Comparison of ENCODE assay signal across 9 cellular contexts in genomic region chr1:28640766-28641165, GRCh38. TPM values are rescaled to one million over a fixed set of nuclear protein-coding genes. Genes with fewer than 3 reads are reported as not detected.
A peak's percentile ranks its signal among the peaks of the same experiment; 100 is the strongest.
DNase-seq lines count a peak whose midpoint lies in the region; ATAC-seq, FAIRE-seq and TF ChIP-seq lines count a peak whose summit lies in the region.
"Had no signal": no experiment of that assay in that cellular context is flagged by ENCODE, and none has a peak within 500 bp of the region (broad histone marks: within the 10 kb centered on the region; RNA-seq: fewer than 3 reads in every experiment).

No MANE protein-coding gene starts in this region.

- 100% methylated on average over 1 of the region's 1 CpG for WGBS in hepatocyte (ENCODE audit: low lambda C conversion rate, missing lambda C conversion rate)
- WGBS in ovary, 3 donors = 91 to 98% (median 97%) methylated on average over 1 of the region's 1 CpG

- in situ Hi-C loops in KBM-7 (cut with MboI; ENCODE audit: low pct_unique_long_range_greater_than_20kb, low sequenced_read_pairs) = loop anchor here (25.0 kb wide), 1 partner anchor 222 kb away; no protein-coding TSS in a partner anchor

- no peak for ATAC-seq in HG03135 (IDR thresholded peaks at IDR 0.05; ENCODE audit: unreplicated experiment)

- intact Hi-C loops in kidney (cut with DNase I) (no loop called here), ovary (cut with DNase I) (loop anchor here in 2 of 4 donors (5.0 kb wide), 1 partner anchor 97 kb away; the partner anchor contains the start of gene YTHDF2 (in 2 of the 2))

- FAIRE-seq in D721Med (lab: Jason Lieb, UNC) (no peak), kidney (lab: Jason Lieb, UNC) (no peak)

- H3K4me2 ChIP-seq in hepatocyte = peak overlapping the region; percentile 89

- H3K27ac ChIP-seq in hepatocyte (no peak overlapping the region), kidney (ENCODE audit: low read depth in 2 of 2, low read length in 2 of 2) (no peak overlapping the region), ovary (no peak overlapping the region)

- DNase-seq in D721Med (ENCODE audit: insufficient read length, low spot score) (no peak), KBM-7 (peak; percentile 71), hepatocyte (ENCODE audit: low spot score) (peak; percentile 17), kidney (no peak), ovary (no peak), medulla oblongata (ENCODE audit: extremely low spot score) (no peak)
- DNase-seq in activated CD4-positive, alpha-beta T cell treated with anti-CD3 and anti-CD28 coated beads, Interleukin-2, amount 50 U/mL, for 1 hour = peak; percentile 26

- H3K79me2 ChIP-seq in hepatocyte = peaks cover 34% of the 10 kb centered on the region

- H4K20me1 ChIP-seq in hepatocyte (ENCODE audit: insufficient read depth, poor library complexity, severe bottlenecking) = no peaks in the 10 kb centered on the region

- H3K4me3 ChIP-seq in hepatocyte (no peak overlapping the region), kidney (ENCODE audit: low read length in 2 of 2) (no peak overlapping the region), ovary (no peak overlapping the region)

- TF ChIP-seq CTCF in D721Med (IDR thresholded peaks at IDR 0.05; ENCODE audit: insufficient read depth, missing control alignments) (peak; percentile 8), hepatocyte (IDR thresholded peaks at IDR 0.05; ENCODE audit: poor library complexity) (peak; percentile 21), kidney (IDR thresholded peaks at IDR 0.05; ENCODE audit: borderline replicate concordance, extremely low read depth, insufficient read depth) (no peak), ovary (IDR thresholded peaks at IDR 0.05) (no peak)

- H3K4me1 ChIP-seq in hepatocyte (ENCODE audit: insufficient read depth) (peaks cover 9% of the 10 kb centered on the region), kidney (ENCODE audit: control insufficient read depth in 1 of 2, insufficient read depth in 1 of 2, low read depth in 1 of 2, low read length in 2 of 2) (peaks cover 7 to 9% of the 10 kb centered on the region in 2 donors), ovary (ENCODE audit: insufficient read depth) (peaks cover 5% of the 10 kb centered on the region)

- H3K9me3 ChIP-seq in hepatocyte (ENCODE audit: low read depth) = no peaks in the 10 kb centered on the region
- no peaks in the 10 kb centered on the region for H3K9me3 ChIP-seq in kidney (ENCODE audit: control insufficient read depth in 1 of 2, low read length in 2 of 2)
- H3K9me3 ChIP-seq in ovary = no peaks in the 10 kb centered on the region

- TF ChIP-seq POLR2A in ovary (IDR thresholded peaks at IDR 0.05) = no peak

- no peak overlapping the region for H3K9ac ChIP-seq in kidney (ENCODE audit: low read length in 2 of 2)

- H3K27me3 ChIP-seq in hepatocyte (no peaks in the 10 kb centered on the region), ovary (no peaks in the 10 kb centered on the region)

- H3K36me3 ChIP-seq in hepatocyte (replicated peaks; ENCODE audit: insufficient read depth, low read depth) = no peaks in the 10 kb centered on the region
- no peaks in the 10 kb centered on the region for H3K36me3 ChIP-seq in kidney (ENCODE audit: control insufficient read depth in 1 of 2, insufficient read depth in 2 of 2, low read length in 2 of 2)
- no peaks in the 10 kb centered on the region for H3K36me3 ChIP-seq in ovary

- no peaks in the 10 kb centered on the region for H3K9me2 ChIP-seq in hepatocyte (replicated peaks; ENCODE audit: insufficient read depth)

- H2AFZ ChIP-seq in hepatocyte = no peak overlapping the region

- no peak for TF ChIP-seq EP300 in ovary (IDR thresholded peaks at IDR 0.05)

RNA-seq across cellular contexts. Expression of gene TAF12, which starts 2.1 kb away (rescaled TPM):
- total RNA-seq in hepatocyte (22.9 and 26.5 TPM in 2 replicates), kidney (15.0 TPM), ovary (10 to 100 TPM; 15.4 to 26.4 (median 18.4) TPM)
- polyA plus RNA-seq in hepatocyte (35.0 and 35.2 TPM in 2 replicates), kidney (ENCODE audit: insufficient read depth, low read depth, low replicate concordance) (22.8 TPM), ovary (10 to 100 TPM; 21.7 to 39.4 TPM)

RNA-seq across cellular contexts. Expression of gene RNU11, which starts 7.6 kb away (rescaled TPM):
- total RNA-seq in hepatocyte = not detected in 2 replicates
- polyA plus RNA-seq in hepatocyte = not detected in 2 replicates
- total RNA-seq in kidney = not detected
- polyA plus RNA-seq in kidney (ENCODE audit: insufficient read depth, low read depth, low replicate concordance) = not detected
- not detected for total RNA-seq in ovary
- not detected for polyA plus RNA-seq in ovary
- polyA plus RNA-seq: adipose tissue had no signal

RNA-seq across cellular contexts. Expression of gene GMEB1, which starts 27.8 kb away (rescaled TPM):
- total RNA-seq in hepatocyte (9.2 and 10.6 TPM in 2 replicates), kidney (14.9 TPM), ovary (10 to 100 TPM in 5 of 7 donors, 1 to 10 TPM in 2; 6.3 to 18.3 (median 14.7) TPM)
- polyA plus RNA-seq in hepatocyte (7.0 and 7.6 TPM in 2 replicates), kidney (ENCODE audit: insufficient read depth, low read depth, low replicate concordance) (4.0 TPM), ovary (10 to 100 TPM in 1 of 2 donors, 1 to 10 TPM in 1; 6.8 to 13.2 TPM)

RNA-seq across cellular contexts. Expression of gene RAB42, which starts 48.7 kb away (rescaled TPM):
- 19.4 and 23.6 TPM in 2 replicates for total RNA-seq in hepatocyte
- 8.6 and 10.3 TPM in 2 replicates for polyA plus RNA-seq in hepatocyte
- 3.3 TPM for total RNA-seq in kidney
- 0.32 TPM for polyA plus RNA-seq in kidney (ENCODE audit: insufficient read depth, low read depth, low replicate concordance)
- total RNA-seq in ovary = 1 to 10 TPM in 2 of 7 donors, under 1 TPM in 4, not detected in 1; 0.36 to 4.2 (median 0.89) TPM
- 1 to 10 TPM in 1 of 2 donors, under 1 TPM in 1; 0.82 to 1.3 TPM for polyA plus RNA-seq in ovary

Comparison
In these comparisons a context has a peak if more than half of its experiments do, and no peak if none do; other contexts are left out.
1. DNase-seq: peak in KBM-7 (single experiment), activated CD4-positive, alpha-beta T cell treated with anti-CD3 and anti-CD28 coated beads, Interleukin-2, amount 50 U/mL, for 1 hour (single experiment) and hepatocyte (single experiment); none in D721Med (single experiment), kidney (single experiment), ovary (0 of 5) and medulla oblongata (single experiment).
2. CTCF ChIP-seq: peak in D721Med (single experiment) and hepatocyte (single experiment); none in kidney (single experiment) and ovary (0 of 3).